1 cellular context compared by ENCODE assay signal in genomic region chr6:53869964-53870363, GRCh38.
A peak's percentile ranks its signal among the peaks of the same experiment; 100 is the strongest.
TF ChIP-seq lines count a peak whose summit lies in the region.

No MANE protein-coding gene starts in this region.

TF ChIP-seq in HEK293, 187 proteins besides CTCF, POLR2A, EP300 and RAD21:
- TF ChIP-seq ZNF600 (tag by site-specific recombination; IDR thresholded peaks at IDR 0.05) (peak; percentile 53), ZBTB10 (tag by site-specific recombination; IDR thresholded peaks at IDR 0.05) (no peak)
